In the genomic region with DNA sequence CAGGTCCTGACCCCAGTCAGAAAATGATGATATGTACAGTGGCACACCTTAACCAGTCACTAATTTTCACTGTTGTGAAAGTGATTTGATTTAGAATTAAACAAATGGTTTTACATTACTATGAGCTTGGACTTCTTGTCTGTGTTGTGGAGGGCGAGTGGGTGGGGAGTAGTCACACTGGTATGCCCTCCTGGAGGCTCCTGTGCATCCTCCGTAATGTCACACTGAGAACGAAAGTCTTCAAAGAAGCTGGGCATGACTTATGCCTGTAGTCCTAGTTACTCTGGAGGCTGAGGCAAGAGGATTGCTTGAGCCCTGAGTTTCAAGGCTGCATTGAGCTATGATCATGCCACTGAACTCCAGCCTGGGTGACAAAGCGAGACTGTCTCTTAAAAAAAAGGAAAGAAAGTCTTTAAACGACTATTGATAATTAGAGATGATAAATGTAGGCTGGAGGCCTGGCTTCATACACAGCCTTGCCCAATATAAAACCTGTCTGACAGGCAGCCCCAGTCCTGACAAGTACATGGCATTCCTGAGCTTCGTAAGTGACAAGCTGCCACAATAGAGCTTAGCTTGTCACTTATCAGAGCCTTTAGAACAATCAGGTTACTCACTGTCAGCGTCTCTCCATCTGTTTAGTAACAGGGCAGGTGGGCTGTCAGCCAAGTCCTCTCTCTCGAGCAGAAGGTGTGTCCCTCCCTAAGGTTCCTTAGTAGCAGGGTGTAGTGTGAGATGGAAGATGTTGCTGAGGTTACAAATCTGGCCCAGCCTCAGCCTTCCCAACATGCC, we compare ENCODE assay signal across 10 cellular contexts. TPM values are rescaled to one million over a fixed set of nuclear protein-coding genes. Genes with fewer than 3 reads are reported as not detected.
DNase-seq lines count a peak whose midpoint lies in the region; ATAC-seq, FAIRE-seq and TF ChIP-seq lines count a peak whose summit lies in the region.
"Had no signal": no experiment of that assay in that cellular context is flagged by ENCODE, and none has a peak within 500 bp of the region (broad histone marks: within the 10 kb centered on the region; RNA-seq: fewer than 3 reads in every experiment).

No MANE protein-coding gene starts in this region.

- H3K9me3 ChIP-seq in CD4-positive, alpha-beta memory T cell (ENCODE audit: control insufficient read depth in 1 of 2, low read length in 2 of 2) = no peaks in the 10 kb centered on the region
- H3K9me3 ChIP-seq in mucosa of descending colon (no peaks in the 10 kb centered on the region), ascending aorta (no peaks in the 10 kb centered on the region), osteoblast (ENCODE audit: low read depth, low read length) (no peaks in the 10 kb centered on the region)
- H3K9me3 ChIP-seq: SJSA1 had no signal

- peaks cover 6% of the 10 kb centered on the region for H3K36me3 ChIP-seq in CD4-positive, alpha-beta memory T cell (ENCODE audit: insufficient read depth, low read length)
- no peaks in the 10 kb centered on the region for H3K36me3 ChIP-seq in mucosa of descending colon (ENCODE audit: low read depth)
- peaks cover 27 to 36% of the 10 kb centered on the region in 2 donors for H3K36me3 ChIP-seq in ascending aorta
- H3K36me3 ChIP-seq in osteoblast (ENCODE audit: insufficient read depth, low read length) = peaks cover 14% of the 10 kb centered on the region

- no peaks in the 10 kb centered on the region for H4K20me1 ChIP-seq in osteoblast (ENCODE audit: insufficient read depth, low read length)

- H3K4me3 Mint-ChIP-seq in CD4-positive, alpha-beta memory T cell = no peak overlapping the region

- ATAC-seq in mucosa of descending colon (peak; percentile 39), GM18868 (IDR thresholded peaks at IDR 0.05; ENCODE audit: unreplicated experiment) (no peak)

- H3K4me2 ChIP-seq in osteoblast (ENCODE audit: insufficient read depth, low read length) = no peak overlapping the region

- TF ChIP-seq RAD21 in Ishikawa (IDR thresholded peaks at IDR 0.05; ENCODE audit: low read depth) = no peak

- H3K27ac Mint-ChIP-seq in CD4-positive, alpha-beta memory T cell = peak overlapping the region; percentile 46 to 84 (median 73)

- in situ Hi-C loops in T47D (cut with HindIII; ENCODE audit: low pct_unique_long_range_greater_than_20kb, low sequenced_read_pairs) = no loop called here

- no peak for DNase-seq in CD4-positive, alpha-beta memory T cell
- DNase-seq in T47D (ENCODE audit: low read depth in 1 of 2, low spot score in 1 of 2) (peak; percentile 20 to 86), mucosa of descending colon (peak; percentile 71 to 79 (median 72)), ascending aorta (ENCODE audit: low spot score in 2 of 2) (no peak), osteoblast (ENCODE audit: insufficient read length, low spot score, missing footprints) (no peak), RCC 7860 (ENCODE audit: low spot score) (no peak)
- DNase-seq: GDM1 had no signal

- no peaks in the 10 kb centered on the region for H3K79me2 ChIP-seq in osteoblast (ENCODE audit: insufficient read depth, low read length)

- no peak for FAIRE-seq in RCC 7860 (lab: Jason Lieb, UNC)

- TF ChIP-seq CTCF in mucosa of descending colon (IDR thresholded peaks at IDR 0.05) (no peak), ascending aorta (IDR thresholded peaks at IDR 0.05) (no peak), osteoblast (IDR thresholded peaks at IDR 0.05; ENCODE audit: extremely low read depth, low read depth, low read length) (no peak)

- H3K36me3 Mint-ChIP-seq in CD4-positive, alpha-beta memory T cell = peaks cover 10 to 36% of the 10 kb centered on the region in 2 donors

- intact Hi-C loops in CD4-positive, alpha-beta memory T cell (cut with micrococcal nuclease) = no loop called here
- intact Hi-C loops in mucosa of descending colon (cut with DNase I, micrococcal nuclease) = no loop called here
- intact Hi-C loops in ascending aorta (cut with DNase I) = no loop called here

- CTCF ChIA-PET in CD4-positive, alpha-beta memory T cell (lab: Charles Lee; ENCODE audit: partially characterized antibody) = interaction anchor here (0.7 to 1.8 kb wide), 3 partner anchors 11 to 106 kb away, joined by 3 to 10 read pairs (median 4); no protein-coding TSS in a partner anchor

- POLR2A ChIA-PET in CD4-positive, alpha-beta memory T cell (lab: Charles Lee; ENCODE audit: partially characterized antibody) = interaction anchor here (0.7 to 1.1 kb wide), 2 partner anchors 69 to 71 kb away, joined by 3 read pairs; no protein-coding TSS in a partner anchor

- no peak overlapping the region for H2AFZ ChIP-seq in osteoblast (ENCODE audit: low read length)

- H3K27ac ChIP-seq in CD4-positive, alpha-beta memory T cell (ENCODE audit: low read depth, low read length) = no peak overlapping the region
- peak overlapping the region in 1 of 2 donors; percentile 11 for H3K27ac ChIP-seq in ascending aorta
- H3K27ac ChIP-seq in osteoblast (ENCODE audit: low read depth, low read length) = no peak overlapping the region
- H3K27ac ChIP-seq: SJSA1 had no signal

- H3K27me3 Mint-ChIP-seq in CD4-positive, alpha-beta memory T cell = no peaks in the 10 kb centered on the region

- no peak overlapping the region for H3K4me3 ChIP-seq in CD4-positive, alpha-beta memory T cell (ENCODE audit: low read length in 2 of 2)
- H3K4me3 ChIP-seq in mucosa of descending colon (no peak overlapping the region), ascending aorta (no peak overlapping the region), osteoblast (ENCODE audit: insufficient read depth, low read length) (no peak overlapping the region)
- H3K4me3 ChIP-seq: SJSA1 had no signal

- peaks cover 24 to 31% (median 25%) of the 10 kb centered on the region in 4 donors for H3K4me1 Mint-ChIP-seq in CD4-positive, alpha-beta memory T cell

- H3K9me3 Mint-ChIP-seq in CD4-positive, alpha-beta memory T cell = no peaks in the 10 kb centered on the region

- no peaks in the 10 kb centered on the region for H3K27me3 ChIP-seq in CD4-positive, alpha-beta memory T cell (ENCODE audit: insufficient read depth, low read length)
- H3K27me3 ChIP-seq in ascending aorta (no peaks in the 10 kb centered on the region), osteoblast (ENCODE audit: insufficient read depth, low read length) (no peaks in the 10 kb centered on the region)
- H3K27me3 ChIP-seq: SJSA1 had no signal

- 0 out of 2 replicates have a peak, but pooled peaks have one; percentile 47 for TF ChIP-seq EP300 in Ishikawa (IDR thresholded peaks at IDR 0.05; ENCODE audit: borderline replicate concordance)

- peaks cover 23% of the 10 kb centered on the region for H3K4me1 ChIP-seq in CD4-positive, alpha-beta memory T cell (ENCODE audit: insufficient read depth, low read length)
- H3K4me1 ChIP-seq in mucosa of descending colon (ENCODE audit: low read depth) (peaks cover 27% of the 10 kb centered on the region), ascending aorta (peaks cover 0 to 5% of the 10 kb centered on the region in 2 donors), osteoblast (ENCODE audit: insufficient read depth, low read length) (peaks cover 4% of the 10 kb centered on the region)

TF ChIP-seq in Ishikawa, 13 proteins besides CTCF, POLR2A, EP300 and RAD21 (continues in another document):
- TF ChIP-seq EGR1 (IDR thresholded peaks at IDR 0.05) (no peak), NFIC (IDR thresholded peaks at IDR 0.05) (peak; percentile 73), TEAD4 (IDR thresholded peaks at IDR 0.05) (peak; percentile 82), FOXM1 (IDR thresholded peaks at IDR 0.05; ENCODE audit: borderline replicate concordance, low read depth) (no peak), ZBTB7A (IDR thresholded peaks at IDR 0.05; ENCODE audit: low read depth) (no peak), TCF12 (IDR thresholded peaks at IDR 0.05; ENCODE audit: low read depth) (peak; percentile 75; the same call in 1 of the 2 replicates), YY1 (IDR thresholded peaks at IDR 0.05; ENCODE audit: low read depth) (no peak), TAF1 (IDR thresholded peaks at IDR 0.05; ENCODE audit: low read depth) (no peak)
- TF ChIP-seq, protein P1, sequence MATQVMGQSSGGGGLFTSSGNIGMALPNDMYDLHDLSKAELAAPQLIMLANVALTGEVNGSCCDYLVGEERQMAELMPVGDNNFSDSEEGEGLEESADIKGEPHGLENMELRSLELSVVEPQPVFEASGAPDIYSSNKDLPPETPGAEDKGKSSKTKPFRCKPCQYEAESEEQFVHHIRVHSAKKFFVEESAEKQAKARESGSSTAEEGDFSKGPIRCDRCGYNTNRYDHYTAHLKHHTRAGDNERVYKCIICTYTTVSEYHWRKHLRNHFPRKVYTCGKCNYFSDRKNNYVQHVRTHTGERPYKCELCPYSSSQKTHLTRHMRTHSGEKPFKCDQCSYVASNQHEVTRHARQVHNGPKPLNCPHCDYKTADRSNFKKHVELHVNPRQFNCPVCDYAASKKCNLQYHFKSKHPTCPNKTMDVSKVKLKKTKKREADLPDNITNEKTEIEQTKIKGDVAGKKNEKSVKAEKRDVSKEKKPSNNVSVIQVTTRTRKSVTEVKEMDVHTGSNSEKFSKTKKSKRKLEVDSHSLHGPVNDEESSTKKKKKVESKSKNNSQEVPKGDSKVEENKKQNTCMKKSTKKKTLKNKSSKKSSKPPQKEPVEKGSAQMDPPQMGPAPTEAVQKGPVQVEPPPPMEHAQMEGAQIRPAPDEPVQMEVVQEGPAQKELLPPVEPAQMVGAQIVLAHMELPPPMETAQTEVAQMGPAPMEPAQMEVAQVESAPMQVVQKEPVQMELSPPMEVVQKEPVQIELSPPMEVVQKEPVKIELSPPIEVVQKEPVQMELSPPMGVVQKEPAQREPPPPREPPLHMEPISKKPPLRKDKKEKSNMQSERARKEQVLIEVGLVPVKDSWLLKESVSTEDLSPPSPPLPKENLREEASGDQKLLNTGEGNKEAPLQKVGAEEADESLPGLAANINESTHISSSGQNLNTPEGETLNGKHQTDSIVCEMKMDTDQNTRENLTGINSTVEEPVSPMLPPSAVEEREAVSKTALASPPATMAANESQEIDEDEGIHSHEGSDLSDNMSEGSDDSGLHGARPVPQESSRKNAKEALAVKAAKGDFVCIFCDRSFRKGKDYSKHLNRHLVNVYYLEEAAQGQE (IDR thresholded peaks at IDR 0.05; ENCODE audit: low read depth) = no peak
- TF ChIP-seq, protein P2, sequence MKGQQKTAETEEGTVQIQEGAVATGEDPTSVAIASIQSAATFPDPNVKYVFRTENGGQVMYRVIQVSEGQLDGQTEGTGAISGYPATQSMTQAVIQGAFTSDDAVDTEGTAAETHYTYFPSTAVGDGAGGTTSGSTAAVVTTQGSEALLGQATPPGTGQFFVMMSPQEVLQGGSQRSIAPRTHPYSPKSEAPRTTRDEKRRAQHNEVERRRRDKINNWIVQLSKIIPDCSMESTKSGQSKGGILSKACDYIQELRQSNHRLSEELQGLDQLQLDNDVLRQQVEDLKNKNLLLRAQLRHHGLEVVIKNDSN (IDR thresholded peaks at IDR 0.05) = no peak

RNA-seq across cellular contexts. Expression of a gene that starts 5.0 kb away (rescaled TPM):
- 10 to 100 TPM; 32.2 to 33.2 TPM for total RNA-seq in CD4-positive, alpha-beta memory T cell
- polyA plus RNA-seq in CD4-positive, alpha-beta memory T cell = 10 to 100 TPM; 12.3 to 26.8 TPM
- total RNA-seq in mucosa of descending colon (100 to 1,000 TPM in 2 of 3 donors, 10 to 100 TPM in 1; 76.7 to 137 (median 120) TPM), ascending aorta (18.4 TPM), osteoblast (25.0 and 29.8 TPM in 2 replicates)

RNA-seq across cellular contexts. Expression of a gene that starts 47.1 kb away (rescaled TPM):
- total RNA-seq in CD4-positive, alpha-beta memory T cell = 10 to 100 TPM; 31.5 to 31.7 TPM
- 10 to 100 TPM; 24.1 to 27.1 TPM for polyA plus RNA-seq in CD4-positive, alpha-beta memory T cell
- total RNA-seq in mucosa of descending colon (10 to 100 TPM; 33.8 to 43.1 (median 38.4) TPM), ascending aorta (29.8 TPM), osteoblast (48.0 and 51.8 TPM in 2 replicates)

Comparison
In these comparisons a context has a peak if more than half of its experiments do, and no peak if none do; other contexts are left out.
1. DNase-seq: peak in T47D (2 of 2) and mucosa of descending colon (3 of 3); none in CD4-positive, alpha-beta memory T cell (0 of 5), ascending aorta (0 of 2), osteoblast (single experiment) and RCC 7860 (single experiment).